Comparison of ENCODE assay signal across 1 cellular context in genomic region chr5:108727639-108728565, GRCh38.
A peak's percentile ranks its signal among the peaks of the same experiment; 100 is the strongest.
TF ChIP-seq lines count a peak whose summit lies in the region.

No MANE protein-coding gene starts in this region.

TF ChIP-seq in HepG2, 621 proteins besides CTCF, POLR2A, EP300 and RAD21 (continued from another document and continues in another):
- TF ChIP-seq ZNF343 (CRISPR knock-in tag; IDR thresholded peaks at IDR 0.05) (peak; percentile 89), ZBTB4 (CRISPR knock-in tag; IDR thresholded peaks at IDR 0.05; ENCODE audit: borderline replicate concordance) (peak; percentile 88), MIER2 (CRISPR knock-in tag; IDR thresholded peaks at IDR 0.05) (peak; percentile 56; the same call in 1 of the 2 replicates), ZNF530 (CRISPR knock-in tag; IDR thresholded peaks at IDR 0.05; ENCODE audit: low read depth) (no peak), SP2 (CRISPR knock-in tag; IDR thresholded peaks at IDR 0.05) (peak; percentile 66), MIXL1 (CRISPR knock-in tag; IDR thresholded peaks at IDR 0.05) (peak; percentile 38; the same call in 1 of the 2 replicates), RARA (CRISPR knock-in tag; IDR thresholded peaks at IDR 0.05) (peak; percentile 9; the same call in 1 of the 2 replicates), ZNF766 (CRISPR knock-in tag; IDR thresholded peaks at IDR 0.05; ENCODE audit: borderline replicate concordance) (no peak), ZNF362 (CRISPR knock-in tag; IDR thresholded peaks at IDR 0.05; ENCODE audit: borderline replicate concordance) (no peak), BCL6 (CRISPR knock-in tag; IDR thresholded peaks at IDR 0.05) (peak; percentile 63), ZNF317 (CRISPR knock-in tag; IDR thresholded peaks at IDR 0.05) (peak; percentile 89), ZSCAN20 (CRISPR knock-in tag; IDR thresholded peaks at IDR 0.05; ENCODE audit: borderline replicate concordance) (peak; percentile 79), GATAD1 (CRISPR knock-in tag; IDR thresholded peaks at IDR 0.05) (peak; percentile 71), BRF2 (CRISPR knock-in tag; IDR thresholded peaks at IDR 0.05) (peak; percentile 88), ZNF879 (CRISPR knock-in tag; IDR thresholded peaks at IDR 0.05) (no peak), PAX8 (CRISPR knock-in tag; IDR thresholded peaks at IDR 0.05; ENCODE audit: borderline replicate concordance) (peak; percentile 44; the same call in 1 of the 2 replicates), MLXIP (CRISPR knock-in tag; IDR thresholded peaks at IDR 0.05; ENCODE audit: borderline replicate concordance) (no peak), IRF1 (CRISPR knock-in tag; IDR thresholded peaks at IDR 0.05; ENCODE audit: low read depth) (0 out of 2 replicates have a peak, but pooled peaks have one; percentile 54), TEAD2 (CRISPR knock-in tag; IDR thresholded peaks at IDR 0.05) (no peak), XBP1 (CRISPR knock-in tag; IDR thresholded peaks at IDR 0.05) (no peak), ZNF12 (CRISPR knock-in tag; IDR thresholded peaks at IDR 0.05) (peak; percentile 51; the same call in 1 of the 2 replicates), NAIF1 (CRISPR knock-in tag; IDR thresholded peaks at IDR 0.05; ENCODE audit: borderline replicate concordance) (0 out of 2 replicates have a peak, but pooled peaks have one; percentile 65), ZNF567 (CRISPR knock-in tag; IDR thresholded peaks at IDR 0.05; ENCODE audit: borderline replicate concordance) (peak; percentile 91; the same call in 1 of the 2 replicates), EEA1 (CRISPR knock-in tag; IDR thresholded peaks at IDR 0.05; ENCODE audit: borderline replicate concordance) (no peak), SRF (IDR thresholded peaks at IDR 0.05; ENCODE audit: low read depth, low read length) (no peak), SALL2 (CRISPR knock-in tag; IDR thresholded peaks at IDR 0.05) (peak; percentile 74; the same call in 1 of the 2 replicates), BCL3 (CRISPR knock-in tag; IDR thresholded peaks at IDR 0.05) (peak; percentile 67; the same call in 1 of the 2 replicates), ZNF510 (CRISPR knock-in tag; IDR thresholded peaks at IDR 0.05; ENCODE audit: low read depth) (0 out of 2 replicates have a peak, but pooled peaks have one; percentile 40), GLI4 (CRISPR knock-in tag; IDR thresholded peaks at IDR 0.05; ENCODE audit: borderline replicate concordance) (peak; percentile 81; the same call in 1 of the 2 replicates), ZNF333 (CRISPR knock-in tag; IDR thresholded peaks at IDR 0.05; ENCODE audit: borderline replicate concordance) (peak; percentile 96), ZNF446 (CRISPR knock-in tag; IDR thresholded peaks at IDR 0.05) (peak; percentile 87; the same call in 1 of the 2 replicates), KDM4B (CRISPR knock-in tag; IDR thresholded peaks at IDR 0.05) (no peak), KAT2B (IDR thresholded peaks at IDR 0.05; ENCODE audit: borderline replicate concordance, low read depth, low read length) (no peak), ISL2 (CRISPR knock-in tag; IDR thresholded peaks at IDR 0.05) (no peak; the same call in 1 of the 2 replicates), ZSCAN22 (CRISPR knock-in tag; IDR thresholded peaks at IDR 0.05) (no peak), ZNF816 (CRISPR knock-in tag; IDR thresholded peaks at IDR 0.05; ENCODE audit: borderline replicate concordance) (peak; percentile 92), ZNF234 (CRISPR knock-in tag; conservative IDR thresholded peaks at IDR 0.05) (0 out of 2 replicates have a peak, but pooled peaks have one; percentile 76), PITX1 (CRISPR knock-in tag; IDR thresholded peaks at IDR 0.05) (peak; percentile 64), ZZZ3 (CRISPR knock-in tag; IDR thresholded peaks at IDR 0.05; ENCODE audit: borderline replicate concordance) (peak; percentile 88; the same call in 1 of the 2 replicates), ZFP90 (CRISPR knock-in tag; IDR thresholded peaks at IDR 0.05; ENCODE audit: borderline replicate concordance) (peak; percentile 89; the same call in 1 of the 2 replicates), MXD1 (CRISPR knock-in tag; IDR thresholded peaks at IDR 0.05) (peak; percentile 93), SPEN (CRISPR knock-in tag; IDR thresholded peaks at IDR 0.05; ENCODE audit: low read depth) (no peak; the same call in none of the 2 replicates), AKNA (CRISPR knock-in tag; IDR thresholded peaks at IDR 0.05; ENCODE audit: borderline replicate concordance) (no peak), GLMP (CRISPR knock-in tag; IDR thresholded peaks at IDR 0.05; ENCODE audit: borderline replicate concordance) (no peak), ZMYM2 (CRISPR knock-in tag; IDR thresholded peaks at IDR 0.05) (peak; percentile 88), NCOA5 (CRISPR knock-in tag; IDR thresholded peaks at IDR 0.05) (no peak)
